8 cellular contexts compared by ENCODE assay signal in genomic region chr4:142404191-142404611, GRCh38.
DNase-seq lines count a peak whose midpoint lies in the region; ATAC-seq lines count a peak whose summit lies in the region.

No MANE protein-coding gene starts in this region.

- ATAC-seq in HG03521 (IDR thresholded peaks at IDR 0.05; ENCODE audit: unreplicated experiment), result no peak
- no peak for ATAC-seq in esophagus mucosa
- no peak for ATAC-seq in GM19351 (IDR thresholded peaks at IDR 0.05; ENCODE audit: unreplicated experiment)

- peak overlapping the region; percentile 93 for H3K27ac ChIP-seq in GM23248

- peak overlapping the region; percentile 89 for H3K9ac ChIP-seq in GM23248

- H3K4me3 ChIP-seq in GM23248, result peak overlapping the region; percentile 84

- no peaks in the 10 kb centered on the region for H3K9me3 ChIP-seq in GM23248 (ENCODE audit: low read depth)

- peaks cover 73% of the 10 kb centered on the region for H3K4me1 ChIP-seq in GM23248 (ENCODE audit: insufficient read depth)

- no peaks in the 10 kb centered on the region for H4K20me1 ChIP-seq in GM23248 (ENCODE audit: insufficient read depth)

- H3K9me2 ChIP-seq in GM23248 (ENCODE audit: insufficient read depth), result no peaks in the 10 kb centered on the region

- H3K4me2 ChIP-seq in GM23248 (ENCODE audit: unreplicated experiment), result peak overlapping the region; percentile 93

- 0 to 3% methylated on average over 3 of the region's 3 CpGs for WGBS in GM23248 (ENCODE audit: low coverage in 1 of 2, low lambda C conversion rate in 2 of 2, missing lambda C conversion rate in 2 of 2), 2 experiments

- H3F3A ChIP-seq in GM23248 (ENCODE audit: insufficient read depth), result peaks cover 70% of the 10 kb centered on the region

- H3K79me2 ChIP-seq in GM23248 (ENCODE audit: insufficient read depth), result peaks cover 41% of the 10 kb centered on the region

- H3K36me3 ChIP-seq in GM23248 (ENCODE audit: low read depth), result no peaks in the 10 kb centered on the region

- peak overlapping the region; percentile 23; the same call in 1 of the 2 replicates for H2AFZ ChIP-seq in GM23248

- DNase-seq in GM23248 (peak; percentile 95), fibroblast of peridontal ligament (ENCODE audit: extremely low read depth) (peak; percentile 72), NCI-H1436 (lab: John Stamatoyannopoulos, UW) (no peak)
- DNase-seq in activated CD4-positive, alpha-beta T cell treated with anti-CD3 and anti-CD28 coated beads for 48 hours, result peak; percentile 81
- peak; percentile 56 to 64 for DNase-seq in stimulated activated CD4-positive, alpha-beta T cell treated with anti-CD3 and anti-CD28 coated beads, Interleukin-15, amount 100 ng/mL, for 48 hours (ENCODE audit: low read depth in 2 of 2)

- in situ Hi-C loops in GM23248 (cut with MboI), result no loop called here

- H3K27me3 ChIP-seq in GM23248 (replicated peaks; ENCODE audit: insufficient read depth), result no peaks in the 10 kb centered on the region
